In the genomic region with DNA sequence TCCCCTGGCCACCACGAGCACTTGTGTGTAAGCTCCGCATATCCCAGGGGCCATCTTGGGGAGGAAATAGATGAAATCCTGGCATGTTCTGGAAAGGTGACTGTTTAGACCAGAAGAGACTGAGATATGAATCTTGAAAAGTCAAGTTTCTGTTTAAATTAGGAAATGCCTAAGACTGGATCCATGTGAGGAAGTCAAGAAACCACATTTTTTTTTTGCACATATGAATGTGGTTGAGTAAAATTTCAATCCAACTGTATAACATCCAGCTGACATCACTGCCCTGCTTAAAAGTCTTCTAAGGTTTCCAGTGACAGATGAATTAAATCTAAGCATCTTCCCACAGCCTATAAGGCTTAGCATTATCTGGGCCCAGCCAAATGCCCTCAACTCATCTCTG, we compare ENCODE assay signal across 8 cellular contexts.
"Had no signal": no experiment of that assay in that cellular context is flagged by ENCODE, and none has a peak within 500 bp of the region (broad histone marks: within the 10 kb centered on the region; RNA-seq: fewer than 3 reads in every experiment).

No MANE protein-coding gene starts in this region.

- DNase-seq: amniotic stem cell; body of pancreas; caudate nucleus; mesenchymal stem cell; stimulated activated CD4-positive, alpha-beta T cell treated with anti-CD3 and anti-CD28 coated beads, Interleukin-2, amount 100 ng/mL, for 48 hours; T-helper 9 cell had no signal

- ATAC-seq: activated CD4-positive, CD25-positive, alpha-beta regulatory T cell treated with anti-CD3 and anti-CD28 coated beads, Interleukin-2, amount 50 U/mL, for 24 hours; body of pancreas; stimulated activated memory B cell treated with anti-CD40 and anti-IgM and Interleukin-4, amounts not matched to agents 10 μg/mL and 1 μg/mL and 100 μg/mL, for 72 hours had no signal
